8 cellular contexts compared by ENCODE assay signal in the genomic region with DNA sequence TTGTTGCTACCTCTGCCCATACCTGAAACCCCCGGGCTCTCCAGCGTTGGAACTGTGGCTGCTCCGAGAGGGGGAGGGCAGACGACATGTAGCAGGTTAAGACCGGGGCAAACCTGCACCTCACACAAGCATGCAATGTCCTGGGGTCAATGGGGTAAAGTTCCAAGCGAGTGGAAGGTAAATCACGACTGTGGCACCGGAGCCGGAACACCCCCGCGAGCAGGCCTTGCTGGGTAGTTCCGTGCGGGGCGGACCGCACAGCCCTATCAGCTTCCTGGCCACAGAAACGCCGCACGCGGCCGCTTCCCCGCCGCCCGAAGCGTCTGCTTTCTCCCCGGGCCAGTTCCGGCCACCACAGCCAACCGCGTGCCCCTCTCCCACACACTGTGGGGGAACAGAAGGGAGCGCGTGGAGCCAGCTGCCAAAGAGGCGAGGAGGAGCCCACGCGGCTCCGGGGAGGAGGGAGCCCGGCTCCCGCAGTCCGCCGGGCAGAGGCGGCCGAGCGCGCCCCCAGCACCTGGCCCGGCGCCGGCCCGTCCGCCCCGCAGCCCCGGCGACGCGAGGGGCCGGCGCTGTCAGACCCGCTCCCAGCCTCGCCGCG. TPM values are rescaled to one million over a fixed set of nuclear protein-coding genes. Genes with fewer than 3 reads are reported as not detected.
DNase-seq lines count a peak whose midpoint lies in the region; ATAC-seq, FAIRE-seq and TF ChIP-seq lines count a peak whose summit lies in the region.

No MANE protein-coding gene starts in this region.

- peak overlapping the region; percentile 89 for H2AFZ ChIP-seq in astrocyte (ENCODE audit: low read depth, low read length)

- peaks cover 17% of the 10 kb centered on the region for H3K4me1 Mint-ChIP-seq in astrocyte (ENCODE audit: low read depth, unreplicated experiment)

- no peaks in the 10 kb centered on the region for H4K20me1 ChIP-seq in astrocyte (ENCODE audit: insufficient read depth, low read length)

- H3K36me3 ChIP-seq in NT2/D1 (ENCODE audit: insufficient read depth, insufficient read length, low read length): peaks cover 5% of the 10 kb centered on the region
- no peaks in the 10 kb centered on the region for H3K36me3 ChIP-seq in astrocyte (ENCODE audit: insufficient read depth, low read length)
- H3K36me3 ChIP-seq in skeletal muscle tissue (ENCODE audit: control insufficient read depth in 3 of 3, insufficient read depth in 3 of 3, low read length in 3 of 3): no peaks in the 10 kb centered on the region

- peaks cover 3% of the 10 kb centered on the region for H3K36me3 Mint-ChIP-seq in astrocyte (ENCODE audit: low read depth, unreplicated experiment)

- H3K9me3 ChIP-seq in NT2/D1 (ENCODE audit: insufficient read depth, low read length) (no peaks in the 10 kb centered on the region), astrocyte (ENCODE audit: insufficient read depth, low read depth, low read length) (no peaks in the 10 kb centered on the region), iPS-18c (ENCODE audit: control insufficient read depth, insufficient read depth, low read length) (no peaks in the 10 kb centered on the region), skeletal muscle tissue (ENCODE audit: control insufficient read depth in 3 of 3, low read length in 3 of 3) (no peaks in the 10 kb centered on the region)

- peak overlapping the region; percentile 83 for H3K4me2 ChIP-seq in astrocyte (ENCODE audit: low read length)

- H3K27ac ChIP-seq in astrocyte (ENCODE audit: low read depth, low read length) (no peak overlapping the region), skeletal muscle tissue (ENCODE audit: low read depth, low read length) (no peak overlapping the region)

- H3K27me3 ChIP-seq in NT2/D1 (ENCODE audit: insufficient read depth, insufficient read length) (peaks cover 21% of the 10 kb centered on the region), astrocyte (ENCODE audit: insufficient read depth, low read length) (peaks cover 27% of the 10 kb centered on the region), skeletal muscle tissue (ENCODE audit: control insufficient read depth in 3 of 3, insufficient read depth in 3 of 3, low read length in 3 of 3) (peaks cover 9 to 50% (median 44%) of the 10 kb centered on the region in 3 donors)

- peaks cover 5% of the 10 kb centered on the region for H3K9me3 Mint-ChIP-seq in astrocyte (ENCODE audit: unreplicated experiment)

- no peaks in the 10 kb centered on the region for H3K79me2 ChIP-seq in astrocyte (ENCODE audit: insufficient read depth, low read length)

- no peak for ATAC-seq in HG03039 (IDR thresholded peaks at IDR 0.05; ENCODE audit: unreplicated experiment)

- H3K4me1 ChIP-seq in NT2/D1 (ENCODE audit: insufficient read depth, insufficient read length): peaks cover 23% of the 10 kb centered on the region
- peaks cover 19% of the 10 kb centered on the region for H3K4me1 ChIP-seq in astrocyte (ENCODE audit: insufficient read depth, low read length)
- H3K4me1 ChIP-seq in skeletal muscle tissue (ENCODE audit: control insufficient read depth in 3 of 3, insufficient read depth in 3 of 3, low read length in 3 of 3): peaks cover 9 to 10% (median 9%) of the 10 kb centered on the region in 3 donors

- FAIRE-seq in astrocyte (lab: Jason Lieb, UNC): no peak

- peaks cover 32% of the 10 kb centered on the region for H3K27me3 Mint-ChIP-seq in astrocyte (ENCODE audit: low read depth, unreplicated experiment)

- H3K9ac ChIP-seq in NT2/D1 (ENCODE audit: insufficient read length, low read depth) (peak overlapping the region; percentile 97), astrocyte (ENCODE audit: low read length) (peak overlapping the region; percentile 45), skeletal muscle tissue (ENCODE audit: low read depth in 1 of 3, low read length in 3 of 3) (peak overlapping the region in 2 of 3 donors; percentile 10 to 60)

- no peak for TF ChIP-seq CTCF in astrocyte (IDR thresholded peaks at IDR 0.05; ENCODE audit: insufficient read depth, low read depth, low read length)

- peak overlapping the region; percentile 86 for H3K4me3 Mint-ChIP-seq in astrocyte (ENCODE audit: unreplicated experiment)

- peak overlapping the region; percentile 87 for H3K4me3 ChIP-seq in NT2/D1 (ENCODE audit: insufficient read length, low read depth)
- peak overlapping the region; percentile 46 for H3K4me3 ChIP-seq in astrocyte (ENCODE audit: insufficient read depth, low read depth, low read length)
- peak overlapping the region; percentile 50 for H3K4me3 ChIP-seq in iPS-18c (ENCODE audit: insufficient read depth, low read depth, low read length)
- H3K4me3 ChIP-seq in skeletal muscle tissue (ENCODE audit: low read length in 3 of 3): peak overlapping the region; percentile 36 to 58 (median 38)

- H3K27ac Mint-ChIP-seq in astrocyte (ENCODE audit: unreplicated experiment): no peak overlapping the region

- DNase-seq in NCI-H510A treated with DMSO at 0.1 percent for 48 hours (lab: John Stamatoyannopoulos, UW) (peak; percentile 22), NCI-H510A (lab: John Stamatoyannopoulos, UW) (no peak), NT2/D1 (ENCODE audit: low read depth, low spot score) (no peak), astrocyte (ENCODE audit: low read depth) (peak; percentile 23), globus pallidus (ENCODE audit: low spot score) (no peak)

RNA-seq across cellular contexts. Expression of a gene that starts 1.6 kb away (rescaled TPM):
- 18.2 and 22.7 TPM in 2 replicates for total RNA-seq in astrocyte
- total RNA-seq in skeletal muscle tissue: 11.5 TPM

RNA-seq across cellular contexts. Expression of a gene that starts 49.7 kb away (rescaled TPM):
- total RNA-seq in astrocyte (17.3 and 20.3 TPM in 2 replicates), skeletal muscle tissue (32.4 TPM)

Comparison
In these comparisons a context has a peak if more than half of its experiments do, and no peak if none do; other contexts are left out.
1. DNase-seq: peak in NCI-H510A treated with DMSO at 0.1 percent for 48 hours (single experiment) and astrocyte (single experiment); none in NCI-H510A (single experiment), NT2/D1 (single experiment) and globus pallidus (single experiment).
2. H3K9ac ChIP-seq: peak in every context shown above with its lines; median percentile 97 in NT2/D1; 45 in astrocyte; 35 in skeletal muscle tissue.
3. Peak in every context shown above with its lines, with median percentiles within 50 percentile points of each other: H3K4me3 ChIP-seq.